1 cellular context compared by ENCODE assay signal in the genomic region with DNA sequence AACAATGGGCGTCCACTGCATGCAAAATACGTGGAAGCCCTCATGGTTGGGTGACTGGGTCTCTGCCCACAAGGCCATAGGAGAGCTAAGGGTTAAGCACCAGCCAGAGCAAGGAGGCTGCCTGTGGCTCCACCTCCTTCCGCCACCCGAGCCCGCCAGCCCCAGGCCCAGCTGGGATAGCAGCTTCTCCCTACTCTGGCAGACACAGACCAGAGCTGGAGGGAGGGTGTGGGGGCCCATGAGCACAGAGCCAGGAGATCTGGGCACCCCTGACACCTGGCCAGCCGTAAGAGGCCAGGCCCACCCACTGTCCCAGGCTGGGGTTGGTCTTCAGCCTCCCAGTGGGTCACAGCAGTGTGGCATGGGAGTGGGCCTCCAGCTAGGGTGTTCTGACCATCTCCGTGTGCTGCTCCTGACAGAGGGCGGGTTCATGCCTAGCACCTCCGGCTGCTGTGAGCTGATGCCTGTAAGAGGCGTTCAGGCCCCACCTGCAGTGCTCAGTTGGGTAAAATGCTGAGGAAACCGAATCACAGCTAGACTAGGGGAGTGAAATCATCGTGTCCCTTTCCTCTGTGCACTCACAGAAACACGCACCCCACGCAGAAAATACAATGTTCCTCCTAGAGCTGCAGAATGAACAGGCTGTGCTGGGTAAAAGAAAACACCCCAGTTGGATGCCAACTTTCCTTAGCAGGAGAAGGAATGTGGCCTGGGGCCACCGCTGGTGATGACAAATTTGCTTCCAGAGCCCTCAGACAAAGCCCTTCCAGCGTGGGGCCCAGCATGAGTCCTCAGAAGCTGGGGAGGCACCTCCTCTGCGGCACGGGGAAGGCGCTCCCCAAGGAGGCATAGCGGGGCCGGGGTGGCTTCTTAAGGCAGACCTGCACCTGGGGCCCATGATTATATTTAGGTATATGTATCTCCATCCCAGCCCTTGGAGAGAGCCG.
TF ChIP-seq lines count a peak whose summit lies in the region.

No MANE protein-coding gene starts in this region.

TF ChIP-seq in GM23338, 12 proteins besides CTCF, POLR2A, EP300 and RAD21 (continued from another document):
- TF ChIP-seq, protein P1, sequence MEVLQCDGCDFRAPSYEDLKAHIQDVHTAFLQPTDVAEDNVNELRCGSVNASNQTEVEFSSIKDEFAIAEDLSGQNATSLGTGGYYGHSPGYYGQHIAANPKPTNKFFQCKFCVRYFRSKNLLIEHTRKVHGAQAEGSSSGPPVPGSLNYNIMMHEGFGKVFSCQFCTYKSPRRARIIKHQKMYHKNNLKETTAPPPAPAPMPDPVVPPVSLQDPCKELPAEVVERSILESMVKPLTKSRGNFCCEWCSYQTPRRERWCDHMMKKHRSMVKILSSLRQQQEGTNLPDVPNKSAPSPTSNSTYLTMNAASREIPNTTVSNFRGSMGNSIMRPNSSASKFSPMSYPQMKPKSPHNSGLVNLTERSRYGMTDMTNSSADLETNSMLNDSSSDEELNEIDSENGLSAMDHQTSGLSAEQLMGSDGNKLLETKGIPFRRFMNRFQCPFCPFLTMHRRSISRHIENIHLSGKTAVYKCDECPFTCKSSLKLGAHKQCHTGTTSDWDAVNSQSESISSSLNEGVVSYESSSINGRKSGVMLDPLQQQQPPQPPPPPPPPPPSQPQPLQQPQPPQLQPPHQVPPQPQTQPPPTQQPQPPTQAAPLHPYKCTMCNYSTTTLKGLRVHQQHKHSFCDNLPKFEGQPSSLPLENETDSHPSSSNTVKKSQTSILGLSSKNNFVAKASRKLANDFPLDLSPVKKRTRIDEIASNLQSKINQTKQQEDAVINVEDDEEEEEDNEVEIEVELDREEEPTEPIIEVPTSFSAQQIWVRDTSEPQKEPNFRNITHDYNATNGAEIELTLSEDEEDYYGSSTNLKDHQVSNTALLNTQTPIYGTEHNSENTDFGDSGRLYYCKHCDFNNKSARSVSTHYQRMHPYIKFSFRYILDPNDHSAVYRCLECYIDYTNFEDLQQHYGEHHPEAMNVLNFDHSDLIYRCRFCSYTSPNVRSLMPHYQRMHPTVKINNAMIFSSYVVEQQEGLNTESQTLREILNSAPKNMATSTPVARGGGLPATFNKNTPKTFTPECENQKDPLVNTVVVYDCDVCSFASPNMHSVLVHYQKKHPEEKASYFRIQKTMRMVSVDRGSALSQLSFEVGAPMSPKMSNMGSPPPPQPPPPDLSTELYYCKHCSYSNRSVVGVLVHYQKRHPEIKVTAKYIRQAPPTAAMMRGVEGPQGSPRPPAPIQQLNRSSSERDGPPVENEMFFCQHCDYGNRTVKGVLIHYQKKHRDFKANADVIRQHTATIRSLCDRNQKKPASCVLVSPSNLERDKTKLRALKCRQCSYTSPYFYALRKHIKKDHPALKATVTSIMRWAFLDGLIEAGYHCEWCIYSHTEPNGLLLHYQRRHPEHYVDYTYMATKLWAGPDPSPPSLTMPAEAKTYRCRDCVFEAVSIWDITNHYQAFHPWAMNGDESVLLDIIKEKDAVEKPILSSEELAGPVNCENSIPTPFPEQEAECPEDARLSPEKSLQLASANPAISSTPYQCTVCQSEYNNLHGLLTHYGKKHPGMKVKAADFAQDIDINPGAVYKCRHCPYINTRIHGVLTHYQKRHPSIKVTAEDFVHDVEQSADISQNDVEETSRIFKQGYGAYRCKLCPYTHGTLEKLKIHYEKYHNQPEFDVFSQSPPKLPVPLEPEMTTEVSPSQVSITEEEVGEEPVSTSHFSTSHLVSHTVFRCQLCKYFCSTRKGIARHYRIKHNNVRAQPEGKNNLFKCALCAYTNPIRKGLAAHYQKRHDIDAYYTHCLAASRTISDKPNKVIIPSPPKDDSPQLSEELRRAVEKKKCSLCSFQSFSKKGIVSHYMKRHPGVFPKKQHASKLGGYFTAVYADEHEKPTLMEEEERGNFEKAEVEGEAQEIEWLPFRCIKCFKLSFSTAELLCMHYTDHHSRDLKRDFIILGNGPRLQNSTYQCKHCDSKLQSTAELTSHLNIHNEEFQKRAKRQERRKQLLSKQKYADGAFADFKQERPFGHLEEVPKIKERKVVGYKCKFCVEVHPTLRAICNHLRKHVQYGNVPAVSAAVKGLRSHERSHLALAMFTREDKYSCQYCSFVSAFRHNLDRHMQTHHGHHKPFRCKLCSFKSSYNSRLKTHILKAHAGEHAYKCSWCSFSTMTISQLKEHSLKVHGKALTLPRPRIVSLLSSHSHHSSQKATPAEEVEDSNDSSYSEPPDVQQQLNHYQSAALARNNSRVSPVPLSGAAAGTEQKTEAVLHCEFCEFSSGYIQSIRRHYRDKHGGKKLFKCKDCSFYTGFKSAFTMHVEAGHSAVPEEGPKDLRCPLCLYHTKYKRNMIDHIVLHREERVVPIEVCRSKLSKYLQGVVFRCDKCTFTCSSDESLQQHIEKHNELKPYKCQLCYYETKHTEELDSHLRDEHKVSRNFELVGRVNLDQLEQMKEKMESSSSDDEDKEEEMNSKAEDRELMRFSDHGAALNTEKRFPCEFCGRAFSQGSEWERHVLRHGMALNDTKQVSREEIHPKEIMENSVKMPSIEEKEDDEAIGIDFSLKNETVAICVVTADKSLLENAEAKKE (CRISPR knock-in tag; IDR thresholded peaks at IDR 0.05) = no peak
- TF ChIP-seq, protein P2, sequence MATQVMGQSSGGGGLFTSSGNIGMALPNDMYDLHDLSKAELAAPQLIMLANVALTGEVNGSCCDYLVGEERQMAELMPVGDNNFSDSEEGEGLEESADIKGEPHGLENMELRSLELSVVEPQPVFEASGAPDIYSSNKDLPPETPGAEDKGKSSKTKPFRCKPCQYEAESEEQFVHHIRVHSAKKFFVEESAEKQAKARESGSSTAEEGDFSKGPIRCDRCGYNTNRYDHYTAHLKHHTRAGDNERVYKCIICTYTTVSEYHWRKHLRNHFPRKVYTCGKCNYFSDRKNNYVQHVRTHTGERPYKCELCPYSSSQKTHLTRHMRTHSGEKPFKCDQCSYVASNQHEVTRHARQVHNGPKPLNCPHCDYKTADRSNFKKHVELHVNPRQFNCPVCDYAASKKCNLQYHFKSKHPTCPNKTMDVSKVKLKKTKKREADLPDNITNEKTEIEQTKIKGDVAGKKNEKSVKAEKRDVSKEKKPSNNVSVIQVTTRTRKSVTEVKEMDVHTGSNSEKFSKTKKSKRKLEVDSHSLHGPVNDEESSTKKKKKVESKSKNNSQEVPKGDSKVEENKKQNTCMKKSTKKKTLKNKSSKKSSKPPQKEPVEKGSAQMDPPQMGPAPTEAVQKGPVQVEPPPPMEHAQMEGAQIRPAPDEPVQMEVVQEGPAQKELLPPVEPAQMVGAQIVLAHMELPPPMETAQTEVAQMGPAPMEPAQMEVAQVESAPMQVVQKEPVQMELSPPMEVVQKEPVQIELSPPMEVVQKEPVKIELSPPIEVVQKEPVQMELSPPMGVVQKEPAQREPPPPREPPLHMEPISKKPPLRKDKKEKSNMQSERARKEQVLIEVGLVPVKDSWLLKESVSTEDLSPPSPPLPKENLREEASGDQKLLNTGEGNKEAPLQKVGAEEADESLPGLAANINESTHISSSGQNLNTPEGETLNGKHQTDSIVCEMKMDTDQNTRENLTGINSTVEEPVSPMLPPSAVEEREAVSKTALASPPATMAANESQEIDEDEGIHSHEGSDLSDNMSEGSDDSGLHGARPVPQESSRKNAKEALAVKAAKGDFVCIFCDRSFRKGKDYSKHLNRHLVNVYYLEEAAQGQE (IDR thresholded peaks at IDR 0.05; ENCODE audit: unreplicated experiment) = no peak
- TF ChIP-seq STAT1 (IDR thresholded peaks at IDR 0.05; ENCODE audit: unreplicated experiment) = no peak
- TF ChIP-seq CREB1 (CRISPR knock-in tag; IDR thresholded peaks at IDR 0.05; ENCODE audit: low read depth) = no peak
